Comparison of ENCODE assay signal across 38 cellular contexts in genomic region chr17:70791748-70792443, GRCh38.
"Had no signal": no experiment of that assay in that cellular context is flagged by ENCODE, and none has a peak within 500 bp of the region (broad histone marks: within the 10 kb centered on the region; RNA-seq: fewer than 3 reads in every experiment).

No MANE protein-coding gene starts in this region.

- FAIRE-seq: astrocyte, TTC549 had no signal

- H3K27me3 ChIP-seq: adrenal gland, body of pancreas, brain microvascular endothelial cell, breast epithelium had no signal

- DNase-seq: activated CD4-positive, alpha-beta memory T cell treated with anti-CD3 and anti-CD28 coated beads for 36 hours; activated CD4-positive, alpha-beta T cell treated with anti-CD3 and anti-CD28 coated beads for 1 hour; activated CD4-positive, alpha-beta T cell treated with anti-CD3 and anti-CD28 coated beads for 36 hours; activated CD4-positive, alpha-beta T cell treated with anti-CD3 and anti-CD28 coated beads for 48 hours; activated CD4-positive, alpha-beta T cell treated with anti-CD3 and anti-CD28 coated beads, Interleukin-2, amount 50 U/mL, for 1 hour; activated CD4-positive, alpha-beta T cell treated with anti-CD3 and anti-CD28 coated beads, Interleukin-2, amount 50 U/mL, for 4 hours; activated CD4-positive, CD25-positive, alpha-beta regulatory T cell; activated CD8-positive, alpha-beta memory T cell treated with anti-CD3 and anti-CD28 coated beads, Interleukin-2, amount 50 U/mL, for 4 hours; activated CD8-positive, alpha-beta T cell treated with anti-CD3 and anti-CD28 coated beads for 36 hours; activated effector memory CD4-positive, alpha-beta T cell treated with anti-CD3 and anti-CD28 coated beads, Interleukin-2, amount 50 U/mL, for 16 hours; activated gamma-delta T cell treated with Interleukin-2 at 50 U/mL for 16 hours; activated naive CD4-positive, alpha-beta T cell; activated naive CD4-positive, alpha-beta T cell treated with anti-CD3 and anti-CD28 coated beads for 36 hours; activated naive CD4-positive, alpha-beta T cell treated with anti-CD3 and anti-CD28 coated beads, Interleukin-2, amount 50 U/mL, for 16 hours; activated naive CD8-positive, alpha-beta T cell treated with anti-CD3 and anti-CD28 coated beads for 36 hours; activated T-cell treated with anti-CD3 and anti-CD28 coated beads for 4 hours; activated T-cell treated with anti-CD3 and anti-CD28 coated beads, Interleukin-2, amount 50 U/mL, for 1 hour; activated T-cell treated with anti-CD3 and anti-CD28 coated beads, Interleukin-2, amount 50 U/mL, for 4 hours; activated T-cell treated with anti-CD3 and anti-CD28 coated beads, Interleukin-2, amount 50 U/mL, for 72 hours; adrenal gland; amniotic stem cell; aorta; body of pancreas; brain microvascular endothelial cell; central memory CD4-positive, alpha-beta T cell; T-helper 1 cell; T-helper 2 cell; T-helper 9 cell had no signal

- H3K4me3 ChIP-seq: adrenal gland, body of pancreas, breast epithelium had no signal

- H3K9me3 ChIP-seq: adrenal gland, body of pancreas, breast epithelium had no signal

- H3K4me1 ChIP-seq: adrenal gland, body of pancreas, breast epithelium had no signal

- H3K36me3 Mint-ChIP-seq: activated CD4-positive, alpha-beta memory T cell treated with anti-CD3 and anti-CD28 coated beads for 36 hours; activated naive CD4-positive, alpha-beta T cell treated with anti-CD3 and anti-CD28 coated beads, Interleukin-2, amount 50 U/mL, for 72 hours; activated naive CD8-positive, alpha-beta T cell treated with anti-CD3 and anti-CD28 coated beads for 36 hours had no signal

- H3K27me3 Mint-ChIP-seq: activated CD4-positive, alpha-beta memory T cell treated with anti-CD3 and anti-CD28 coated beads for 36 hours; activated CD4-positive, alpha-beta T cell treated with anti-CD3 and anti-CD28 coated beads for 36 hours; activated CD8-positive, alpha-beta T cell treated with anti-CD3 and anti-CD28 coated beads for 36 hours; activated naive CD8-positive, alpha-beta T cell treated with anti-CD3 and anti-CD28 coated beads for 36 hours had no signal

- H3K4me3 Mint-ChIP-seq: activated CD4-positive, alpha-beta memory T cell treated with anti-CD3 and anti-CD28 coated beads for 36 hours; activated CD4-positive, alpha-beta T cell treated with anti-CD3 and anti-CD28 coated beads for 36 hours; activated CD8-positive, alpha-beta T cell treated with anti-CD3 and anti-CD28 coated beads for 36 hours; activated naive CD4-positive, alpha-beta T cell treated with anti-CD3 and anti-CD28 coated beads for 36 hours; activated naive CD8-positive, alpha-beta T cell treated with anti-CD3 and anti-CD28 coated beads for 36 hours; activated T-cell treated with anti-CD3 and anti-CD28 coated beads, Interleukin-2, amount 50 U/mL, for 4 hours; activated T-cell treated with anti-CD3 and anti-CD28 coated beads, Interleukin-2, amount 50 U/mL, for 72 hours; activated T-helper 1 cell treated with anti-CD3 and anti-CD28 coated beads, Interleukin-12 subunit alpha, Interleukin-12 subunit beta, Interleukin-2, Interleukin-4 antibody, amounts not matched to agents 30 ng/mL and 10 ng/mL and 1 ng/mL, durations not matched to agents 14 hours and 24 hours and 36 hours; activated T-helper 17 cell treated with anti-CD3 and anti-CD28 coated beads, Interleukin-2, amount 50 U/mL, for 72 hours; T-helper 1 cell treated with Interleukin-12 subunit alpha and Interleukin-12 subunit beta and Interleukin-4 antibody, amounts not matched to agents 30 μg/mL and 1 μg/mL, for 36 hours; T-helper 2 cell treated with Interferon-gamma antibody and Interleukin-4, amounts not matched to agents 5 μg/mL and 100 μg/mL, for 36 hours had no signal

- ATAC-seq: activated CD4-positive, alpha-beta T cell treated with anti-CD3 and anti-CD28 coated beads for 36 hours; activated CD4-positive, CD25-positive, alpha-beta regulatory T cell treated with anti-CD3 and anti-CD28 coated beads, Interleukin-2, amount 50 U/mL, for 24 hours; activated CD8-positive, alpha-beta T cell treated with anti-CD3 and anti-CD28 coated beads for 36 hours; activated naive CD4-positive, alpha-beta T cell treated with anti-CD3 and anti-CD28 coated beads, Interleukin-2, amount 50 U/mL, for 72 hours; activated T-cell treated with anti-CD3 and anti-CD28 coated beads, Interleukin-2, amount 50 U/mL, for 4 hours; activated T-cell treated with anti-CD3 and anti-CD28 coated beads, Interleukin-2, amount 50 U/mL, for 72 hours; activated T-helper 17 cell treated with anti-CD3 and anti-CD28 coated beads, Interleukin-2, amount 50 U/mL, for 72 hours; body of pancreas had no signal

- H3K9me3 Mint-ChIP-seq: activated CD8-positive, alpha-beta T cell treated with anti-CD3 and anti-CD28 coated beads for 36 hours; activated T-helper 17 cell treated with anti-CD3 and anti-CD28 coated beads, Interleukin-2, amount 50 U/mL, for 72 hours had no signal

- H3K27ac ChIP-seq: adrenal gland, body of pancreas, brain microvascular endothelial cell, breast epithelium, VCaP had no signal

- H3K4me1 Mint-ChIP-seq: activated CD4-positive, alpha-beta T cell treated with anti-CD3 and anti-CD28 coated beads for 36 hours; activated naive CD8-positive, alpha-beta T cell treated with anti-CD3 and anti-CD28 coated beads for 36 hours; activated T-helper 17 cell treated with anti-CD3 and anti-CD28 coated beads, Interleukin-2, amount 50 U/mL, for 72 hours had no signal

- H3K36me3 ChIP-seq: adrenal gland, brain microvascular endothelial cell, breast epithelium had no signal

- H3K27ac Mint-ChIP-seq: activated CD4-positive, alpha-beta memory T cell treated with anti-CD3 and anti-CD28 coated beads for 36 hours; activated CD4-positive, alpha-beta T cell treated with anti-CD3 and anti-CD28 coated beads for 36 hours; activated CD8-positive, alpha-beta T cell treated with anti-CD3 and anti-CD28 coated beads for 36 hours; activated naive CD4-positive, alpha-beta T cell treated with anti-CD3 and anti-CD28 coated beads for 36 hours; activated naive CD4-positive, alpha-beta T cell treated with anti-CD3 and anti-CD28 coated beads, Interleukin-2, amount 50 U/mL, for 72 hours; activated naive CD8-positive, alpha-beta T cell treated with anti-CD3 and anti-CD28 coated beads for 36 hours; activated T-cell treated with anti-CD3 and anti-CD28 coated beads, Interleukin-2, amount 50 U/mL, for 72 hours; activated T-helper 1 cell treated with anti-CD3 and anti-CD28 coated beads, Interleukin-12 subunit alpha, Interleukin-12 subunit beta, Interleukin-2, Interleukin-4 antibody, amounts not matched to agents 30 ng/mL and 10 ng/mL and 1 ng/mL, durations not matched to agents 14 hours and 24 hours and 36 hours; activated T-helper 17 cell treated with anti-CD3 and anti-CD28 coated beads, Interleukin-2, amount 50 U/mL, for 72 hours; T-helper 1 cell treated with Interleukin-12 subunit alpha and Interleukin-12 subunit beta and Interleukin-4 antibody, amounts not matched to agents 30 μg/mL and 1 μg/mL, for 36 hours; T-helper 2 cell treated with Interferon-gamma antibody and Interleukin-4, amounts not matched to agents 5 μg/mL and 100 μg/mL, for 36 hours had no signal
